10 cellular contexts compared by ENCODE assay signal in genomic region chr9:91211919-91212318, GRCh38.
DNase-seq lines count a peak whose midpoint lies in the region; ATAC-seq and TF ChIP-seq lines count a peak whose summit lies in the region.
"Had no signal": no experiment of that assay in that cellular context is flagged by ENCODE, and none has a peak within 500 bp of the region (broad histone marks: within the 10 kb centered on the region; RNA-seq: fewer than 3 reads in every experiment).

No MANE protein-coding gene starts in this region.

- no peaks in the 10 kb centered on the region for H3K36me3 Mint-ChIP-seq in MCF 10A (ENCODE audit: insufficient read depth, unreplicated experiment)
- peaks cover 4% of the 10 kb centered on the region for H3K36me3 Mint-ChIP-seq in activated naive CD4-positive, alpha-beta T cell treated with anti-CD3 and anti-CD28 coated beads for 36 hours (ENCODE audit: low read depth)

- peaks cover 24% of the 10 kb centered on the region for H3K4me1 Mint-ChIP-seq in MCF 10A (ENCODE audit: insufficient read depth, unreplicated experiment)
- H3K4me1 Mint-ChIP-seq in activated naive CD4-positive, alpha-beta T cell treated with anti-CD3 and anti-CD28 coated beads for 36 hours (ENCODE audit: low read depth), result peaks cover 54% of the 10 kb centered on the region

- no peak for TF ChIP-seq EP300 in transverse colon (IDR thresholded peaks at IDR 0.05; ENCODE audit: low read depth)

- H3K27ac Mint-ChIP-seq in MCF 10A (ENCODE audit: low read depth, unreplicated experiment), result no peak overlapping the region
- H3K27ac Mint-ChIP-seq in activated naive CD4-positive, alpha-beta T cell treated with anti-CD3 and anti-CD28 coated beads for 36 hours, result peak overlapping the region; percentile 90

- H3K9me3 ChIP-seq in breast epithelium (no peaks in the 10 kb centered on the region), right lobe of liver (no peaks in the 10 kb centered on the region), transverse colon (no peaks in the 10 kb centered on the region), left ventricle myocardium inferior (replicated peaks) (no peaks in the 10 kb centered on the region)

- in situ Hi-C loops in transverse colon (cut with MboI; ENCODE audit: low pct_ligation_motif_present in 1 of 4, low pct_unique_long_range_greater_than_20kb in 1 of 4, low sequenced_read_pairs in 3 of 4), result no loop called here

- H3K27me3 Mint-ChIP-seq in MCF 10A (ENCODE audit: insufficient read depth, unreplicated experiment), result no peaks in the 10 kb centered on the region
- no peaks in the 10 kb centered on the region for H3K27me3 Mint-ChIP-seq in activated naive CD4-positive, alpha-beta T cell treated with anti-CD3 and anti-CD28 coated beads for 36 hours (ENCODE audit: low read depth)

- CTCF ChIA-PET in MCF 10A (lab: Yijun Ruan, JAX), result no interaction called here
- CTCF ChIA-PET in activated naive CD4-positive, alpha-beta T cell treated with anti-CD3 and anti-CD28 coated beads for 36 hours (lab: Charles Lee), result interaction anchor here (1.9 kb wide), 1 partner anchor 215 kb away, joined by 4 read pairs; no protein-coding TSS in a partner anchor

- ATAC-seq in right lobe of liver, result peak; percentile 44 to 72 (median 55)

- H3K4me3 Mint-ChIP-seq in MCF 10A (ENCODE audit: unreplicated experiment), result no peak overlapping the region
- H3K4me3 Mint-ChIP-seq in activated naive CD4-positive, alpha-beta T cell treated with anti-CD3 and anti-CD28 coated beads for 36 hours, result peak overlapping the region; percentile 39

- H3K27ac ChIP-seq in breast epithelium (peak overlapping the region; percentile 8 to 21), right lobe of liver (peak overlapping the region; percentile 88 to 98 (median 93)), transverse colon (peak overlapping the region; percentile 21 to 33 (median 27)), caudate nucleus (ENCODE audit: low read depth, low read length) (no peak overlapping the region), left ventricle myocardium inferior (replicated peaks) (no peak overlapping the region)

- DNase-seq in breast epithelium (ENCODE audit: low spot score in 2 of 2) (no peak), MCF 10A (ENCODE audit: unreplicated experiment) (no peak), right lobe of liver (peak; percentile 49 to 68 (median 64)), transverse colon (no peak), caudate nucleus (lab: John Stamatoyannopoulos, UW) (no peak), AG08395 (ENCODE audit: low spot score) (no peak), left ventricle myocardium inferior (no peak)
- DNase-seq in activated naive CD4-positive, alpha-beta T cell treated with anti-CD3 and anti-CD28 coated beads for 36 hours, result peak; percentile 74
- DNase-seq: foreskin fibroblast, Karpas-422 had no signal

- intact Hi-C loops in breast epithelium (cut with DNase I; ENCODE audit: low total_unique reads), result no loop called here
- intact Hi-C loops in MCF 10A (cut with micrococcal nuclease), result no loop called here
- intact Hi-C loops in activated naive CD4-positive, alpha-beta T cell treated with anti-CD3 and anti-CD28 coated beads for 36 hours (cut with micrococcal nuclease), result loop anchor here (1.0 kb wide), 2 partner anchors 112 to 165 kb away; no protein-coding TSS in a partner anchor
- intact Hi-C loops in right lobe of liver (cut with DNase I), result no loop called here
- intact Hi-C loops in transverse colon (cut with DNase I; ENCODE audit: low total_unique reads), result no loop called here
- intact Hi-C loops in left ventricle myocardium inferior (cut with micrococcal nuclease), result no loop called here

- WGBS in right lobe of liver (ENCODE audit: insufficient coverage, low coverage, low lambda C conversion rate, missing lambda C conversion rate), result 19% methylated on average over 5 of the region's 5 CpGs
- 37 to 49% methylated on average over 5 of the region's 5 CpGs for WGBS in transverse colon (ENCODE audit: low coverage in 1 of 2), 2 donors

- no peaks in the 10 kb centered on the region for H3K9me3 Mint-ChIP-seq in MCF 10A (ENCODE audit: unreplicated experiment)
- no peaks in the 10 kb centered on the region for H3K9me3 Mint-ChIP-seq in activated naive CD4-positive, alpha-beta T cell treated with anti-CD3 and anti-CD28 coated beads for 36 hours

- BruUV-seq in MCF 10A (replicated peaks; lab: Mats Ljungman, UMichigan), result no TSS peak

- H3K4me3 ChIP-seq in breast epithelium, result peak overlapping the region in 1 of 3 donors; percentile 6
- peak overlapping the region; percentile 8 to 37 (median 29) for H3K4me3 ChIP-seq in right lobe of liver
- H3K4me3 ChIP-seq in transverse colon, result no peak overlapping the region
- H3K4me3 ChIP-seq in left ventricle myocardium inferior, result no peak overlapping the region

- no peak for TF ChIP-seq CTCF in breast epithelium (IDR thresholded peaks at IDR 0.05)
- no peak for TF ChIP-seq CTCF in MCF 10A (IDR thresholded peaks at IDR 0.05; ENCODE audit: unreplicated experiment)
- no peak for TF ChIP-seq CTCF in right lobe of liver (IDR thresholded peaks at IDR 0.05)
- no peak for TF ChIP-seq CTCF in transverse colon (IDR thresholded peaks at IDR 0.05)
- TF ChIP-seq CTCF in left ventricle myocardium inferior (IDR thresholded peaks at IDR 0.05; ENCODE audit: borderline replicate concordance), result no peak

- no peaks in the 10 kb centered on the region for H3K27me3 ChIP-seq in breast epithelium
- no peaks in the 10 kb centered on the region for H3K27me3 ChIP-seq in right lobe of liver
- no peaks in the 10 kb centered on the region for H3K27me3 ChIP-seq in transverse colon
- no peaks in the 10 kb centered on the region for H3K27me3 ChIP-seq in left ventricle myocardium inferior (ENCODE audit: low read depth)

- H3K36me3 ChIP-seq in breast epithelium (no peaks in the 10 kb centered on the region), right lobe of liver (no peaks in the 10 kb centered on the region), transverse colon (no peaks in the 10 kb centered on the region), left ventricle myocardium inferior (peaks cover 25% of the 10 kb centered on the region)

- H3K4me1 ChIP-seq in breast epithelium (peaks cover 0 to 14% of the 10 kb centered on the region in 2 donors), right lobe of liver (peaks cover 0 to 44% (median 15%) of the 10 kb centered on the region in 4 donors), transverse colon (peaks cover 15 to 33% (median 22%) of the 10 kb centered on the region in 4 donors), left ventricle myocardium inferior (peaks cover 17% of the 10 kb centered on the region)

- TF ChIP-seq POLR2A in breast epithelium (IDR thresholded peaks at IDR 0.05) (no peak), right lobe of liver (IDR thresholded peaks at IDR 0.05) (peak; percentile 39), transverse colon (IDR thresholded peaks at IDR 0.05) (no peak)

- POLR2A ChIA-PET in MCF 10A (lab: Yijun Ruan, JAX), result interaction anchor here (0.8 to 1.5 kb wide), 2 partner anchors 14 to 99 kb away, joined by 3 to 5 read pairs; no protein-coding TSS in a partner anchor

Comparison
In these comparisons a context has a peak if more than half of its experiments do, and no peak if none do; other contexts are left out.
1. DNase-seq: peak in activated naive CD4-positive, alpha-beta T cell treated with anti-CD3 and anti-CD28 coated beads for 36 hours (single experiment) and right lobe of liver (3 of 3); none in breast epithelium (0 of 2), MCF 10A (single experiment), transverse colon (single experiment), caudate nucleus (0 of 61), AG08395 (single experiment) and left ventricle myocardium inferior (single experiment).
2. H3K27ac ChIP-seq: peak in breast epithelium (2 of 2), right lobe of liver (3 of 3) and transverse colon (4 of 4); none in caudate nucleus (single experiment) and left ventricle myocardium inferior (single experiment).
3. H3K4me3 ChIP-seq: peak in right lobe of liver (3 of 3); none in transverse colon (0 of 4) and left ventricle myocardium inferior (single experiment).